ENCODE assay signal across 8 cellular contexts in genomic region chr1:219189021-219189824, GRCh38. TPM values are rescaled to one million over a fixed set of nuclear protein-coding genes. Genes with fewer than 3 reads are reported as not detected.
DNase-seq lines count a peak whose midpoint lies in the region; ATAC-seq and TF ChIP-seq lines count a peak whose summit lies in the region.

No MANE protein-coding gene starts in this region.

- H3K9me3 ChIP-seq in left ventricle myocardium inferior (replicated peaks) = peaks cover 12% of the 10 kb centered on the region

- H3K4me3 ChIP-seq in left ventricle myocardium inferior = peak overlapping the region; percentile 34

- TF ChIP-seq CTCF in left ventricle myocardium inferior (IDR thresholded peaks at IDR 0.05; ENCODE audit: borderline replicate concordance) = no peak

- H3K36me3 ChIP-seq in left ventricle myocardium inferior = peaks cover 3% of the 10 kb centered on the region

- intact Hi-C loops in left ventricle myocardium inferior (cut with micrococcal nuclease) = no loop called here

- no peaks in the 10 kb centered on the region for H3K27me3 ChIP-seq in left ventricle myocardium inferior (ENCODE audit: low read depth)

- H3K4me1 ChIP-seq in left ventricle myocardium inferior = peaks cover 51% of the 10 kb centered on the region

- peak; percentile 87 to 88 for ATAC-seq in activated CD4-positive, CD25-positive, alpha-beta regulatory T cell treated with anti-CD3 and anti-CD28 coated beads, Interleukin-2, amount 50 U/mL, for 24 hours
- ATAC-seq in HG02840 (IDR thresholded peaks at IDR 0.05; ENCODE audit: low FRiP score, unreplicated experiment) = peak; percentile 79

- no peak for DNase-seq in activated CD4-positive, CD25-positive, alpha-beta regulatory T cell treated with anti-CD3 and anti-CD28 coated beads, Interleukin-2, amount 50 U/mL, for 72 hours
- DNase-seq in SK-N-DZ (ENCODE audit: low spot score) (peak; percentile 23), left ventricle myocardium inferior (no peak), iPS-NIHi11 (ENCODE audit: low spot score) (no peak), foreskin melanocyte (no peak)
- DNase-seq in activated effector memory CD4-positive, alpha-beta T cell treated with anti-CD3 and anti-CD28 coated beads, Interleukin-2, amount 50 U/mL, for 16 hours = no peak

- H3K27ac ChIP-seq in left ventricle myocardium inferior (replicated peaks) = peak overlapping the region; percentile 76

RNA-seq across cellular contexts. Expression of gene LYPLAL1, which starts 15.5 kb away (rescaled TPM):
- 13.4 and 16.3 TPM in 2 replicates for polyA plus RNA-seq in SK-N-DZ (2014; cell fraction: cytosol; rRNA removed)
- 25.8 and 27.8 TPM in 2 replicates for polyA plus RNA-seq in SK-N-DZ (2014; cell fraction: nucleus; rRNA removed)
- total RNA-seq in left ventricle myocardium inferior = 85.8 TPM
